Comparison of ENCODE assay signal across 18 cellular contexts in the genomic region with DNA sequence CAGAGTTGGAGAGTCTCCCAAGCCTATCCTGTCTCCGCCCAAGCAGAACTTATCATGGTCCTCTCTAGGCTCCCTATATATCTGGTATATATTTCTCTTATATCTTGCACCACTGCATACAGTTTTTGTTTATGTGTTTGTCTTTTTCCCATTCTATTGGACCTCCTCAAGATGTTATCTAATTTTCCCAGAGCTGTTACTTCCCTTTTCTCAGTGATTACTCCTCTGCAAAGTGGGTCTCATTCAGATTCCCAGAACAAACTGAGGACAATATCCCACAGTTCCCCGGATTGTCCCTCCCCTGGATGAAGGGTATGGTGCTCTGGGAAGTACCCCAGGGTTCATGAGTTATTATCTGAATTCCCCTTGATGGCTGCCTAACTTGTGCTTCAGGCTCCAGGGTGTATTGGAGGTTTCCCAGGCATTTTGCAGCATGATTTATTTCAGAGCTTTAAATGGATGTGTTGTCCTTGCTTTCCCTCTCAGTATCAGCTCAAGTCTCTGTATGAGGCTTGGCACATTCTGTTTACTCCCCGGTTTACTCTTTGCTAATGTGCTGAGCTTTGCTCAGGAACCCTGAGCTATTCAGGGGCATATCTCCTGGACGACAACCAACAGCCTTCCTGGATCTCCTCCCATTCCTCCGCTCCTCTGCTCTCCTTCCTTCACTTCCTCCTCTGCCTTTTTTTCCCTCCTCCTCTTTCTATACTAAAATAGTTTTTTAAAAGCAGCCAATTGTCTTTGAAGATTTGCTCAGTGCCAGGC.
DNase-seq lines count a peak whose midpoint lies in the region; ATAC-seq, FAIRE-seq and TF ChIP-seq lines count a peak whose summit lies in the region.
"Had no signal": no experiment of that assay in that cellular context is flagged by ENCODE, and none has a peak within 500 bp of the region (broad histone marks: within the 10 kb centered on the region; RNA-seq: fewer than 3 reads in every experiment).

No MANE protein-coding gene starts in this region.

- H3K4me2 ChIP-seq in fibroblast of lung (ENCODE audit: extremely low read depth, insufficient read depth, low read length): peak overlapping the region; percentile 9

- H2AFZ ChIP-seq in fibroblast of lung (ENCODE audit: low read length): peak overlapping the region; percentile 47

- H3K36me3 Mint-ChIP-seq in type B pancreatic cell: no peaks in the 10 kb centered on the region
- H3K36me3 Mint-ChIP-seq: activated naive CD4-positive, alpha-beta T cell treated with anti-CD3 and anti-CD28 coated beads, Interleukin-2, amount 10 ng/mL, durations not matched to agents 7 days and 5 days; naive thymus-derived CD8-positive, alpha-beta T cell had no signal

- no peaks in the 10 kb centered on the region for H3K79me2 ChIP-seq in fibroblast of lung (ENCODE audit: control insufficient read depth, insufficient read depth, low read length)

- H3K27ac ChIP-seq in fibroblast of lung (ENCODE audit: insufficient read depth, low read length) (no peak overlapping the region), ascending aorta (no peak overlapping the region)
- H3K27ac ChIP-seq: tibial artery had no signal

- no peak overlapping the region for H3K9ac ChIP-seq in fibroblast of lung (ENCODE audit: insufficient read depth, low read length)

- intact Hi-C loops in Right ventricle myocardium superior (cut with DNase I) (no loop called here), cardiac septum (cut with DNase I) (no loop called here), mucosa of descending colon (cut with DNase I, micrococcal nuclease) (no loop called here), ascending aorta (cut with DNase I) (no loop called here)

- H3K27ac Mint-ChIP-seq in type B pancreatic cell: peak overlapping the region; percentile 1
- H3K27ac Mint-ChIP-seq: activated naive CD4-positive, alpha-beta T cell treated with anti-CD3 and anti-CD28 coated beads, Interleukin-2, amount 10 ng/mL, durations not matched to agents 7 days and 5 days had no signal

- peak; percentile 87 for ATAC-seq in Right ventricle myocardium superior (ENCODE audit: poor library complexity)
- ATAC-seq in mucosa of descending colon: peak; percentile 80
- ATAC-seq: HepG2; naive thymus-derived CD8-positive, alpha-beta T cell had no signal

- H3K4me3 ChIP-seq in fibroblast of lung (replicated peaks in 1 of 4; ENCODE audit: control extremely low read depth in 1 of 4, insufficient read depth in 1 of 4, low read depth in 3 of 4, low read length in 4 of 4) (no peak overlapping the region), mucosa of descending colon (no peak overlapping the region), ascending aorta (no peak overlapping the region)
- H3K4me3 ChIP-seq: tibial artery had no signal

- no peaks in the 10 kb centered on the region for H3K27me3 Mint-ChIP-seq in type B pancreatic cell
- H3K27me3 Mint-ChIP-seq: activated naive CD4-positive, alpha-beta T cell treated with anti-CD3 and anti-CD28 coated beads, Interleukin-2, amount 10 ng/mL, durations not matched to agents 7 days and 5 days had no signal

- DNase-seq in Right ventricle myocardium superior: no peak
- no peak for DNase-seq in cardiac septum (ENCODE audit: low spot score)
- no peak for DNase-seq in fibroblast of lung (ENCODE audit: low read depth in 2 of 2)
- peak in 1 of 3 donors; percentile 38 for DNase-seq in mucosa of descending colon
- no peak for DNase-seq in type B pancreatic cell (ENCODE audit: extremely low spot score, unreplicated experiment)
- DNase-seq in D721Med (ENCODE audit: insufficient read length, low spot score): no peak
- DNase-seq in ascending aorta (ENCODE audit: low spot score in 2 of 2): no peak
- no peak for DNase-seq in DMS53 treated with DMSO at 0.1 percent for 48 hours (lab: John Stamatoyannopoulos, UW; ENCODE audit: unreplicated experiment)
- DNase-seq: activated naive CD4-positive, alpha-beta T cell treated with anti-CD3 and anti-CD28 coated beads, Interleukin-2, amount 10 ng/mL, durations not matched to agents 7 days and 5 days; naive thymus-derived CD8-positive, alpha-beta T cell; NCI-H1417 treated with DMSO at 0.1 percent for 48 hours; NCI-H748 treated with DMSO at 0.1 percent for 48 hours; SHP77; stimulated activated CD4-positive, alpha-beta T cell treated with anti-CD3 and anti-CD28 coated beads, Interleukin-12 subunit alpha, Interleukin-12 subunit beta, amount 100 ng/mL, for 4 hours; tibial artery had no signal

- H3K4me3 Mint-ChIP-seq in type B pancreatic cell: no peak overlapping the region
- H3K4me3 Mint-ChIP-seq: activated naive CD4-positive, alpha-beta T cell treated with anti-CD3 and anti-CD28 coated beads, Interleukin-2, amount 10 ng/mL, durations not matched to agents 7 days and 5 days; naive thymus-derived CD8-positive, alpha-beta T cell had no signal

- no peaks in the 10 kb centered on the region for H4K20me1 ChIP-seq in fibroblast of lung (ENCODE audit: control insufficient read depth, extremely low read depth, insufficient read depth, low read length)

- H3K36me3 ChIP-seq in fibroblast of lung (ENCODE audit: control insufficient read depth, insufficient read depth, low read length) (no peaks in the 10 kb centered on the region), mucosa of descending colon (ENCODE audit: low read depth) (no peaks in the 10 kb centered on the region), ascending aorta (no peaks in the 10 kb centered on the region)
- H3K36me3 ChIP-seq: tibial artery had no signal

- H3K4me1 Mint-ChIP-seq in type B pancreatic cell (ENCODE audit: unreplicated experiment): peaks cover 11% of the 10 kb centered on the region
- H3K4me1 Mint-ChIP-seq: activated naive CD4-positive, alpha-beta T cell treated with anti-CD3 and anti-CD28 coated beads, Interleukin-2, amount 10 ng/mL, durations not matched to agents 7 days and 5 days; naive thymus-derived CD8-positive, alpha-beta T cell had no signal

- H3K27me3 ChIP-seq in fibroblast of lung (ENCODE audit: control insufficient read depth, insufficient read depth, low read length) (no peaks in the 10 kb centered on the region), ascending aorta (no peaks in the 10 kb centered on the region)
- H3K27me3 ChIP-seq: tibial artery had no signal

- peaks cover 4% of the 10 kb centered on the region for H3K4me1 ChIP-seq in fibroblast of lung (ENCODE audit: control insufficient read depth, extremely low read depth, insufficient read depth, low read length)
- H3K4me1 ChIP-seq in mucosa of descending colon (ENCODE audit: low read depth): peaks cover 15% of the 10 kb centered on the region
- H3K4me1 ChIP-seq in ascending aorta: peaks cover 0 to 4% of the 10 kb centered on the region in 2 donors

- H3K9me3 Mint-ChIP-seq in type B pancreatic cell: no peaks in the 10 kb centered on the region
- H3K9me3 Mint-ChIP-seq: activated naive CD4-positive, alpha-beta T cell treated with anti-CD3 and anti-CD28 coated beads, Interleukin-2, amount 10 ng/mL, durations not matched to agents 7 days and 5 days; naive thymus-derived CD8-positive, alpha-beta T cell had no signal

- TF ChIP-seq CTCF in fibroblast of lung (conservative IDR thresholded peaks at IDR 0.05 in 1 of 2, IDR thresholded peaks at IDR 0.05 in 1 of 2; ENCODE audit: low read depth in 1 of 2, low read length in 2 of 2): no peak
- TF ChIP-seq CTCF in mucosa of descending colon (IDR thresholded peaks at IDR 0.05): no peak
- TF ChIP-seq CTCF in type B pancreatic cell (conservative IDR thresholded peaks at IDR 0.05): no peak
- TF ChIP-seq CTCF in D721Med (IDR thresholded peaks at IDR 0.05; ENCODE audit: insufficient read depth, missing control alignments): no peak
- TF ChIP-seq CTCF in ascending aorta (IDR thresholded peaks at IDR 0.05): no peak

- no peaks in the 10 kb centered on the region for H3K9me3 ChIP-seq in fibroblast of lung (ENCODE audit: control insufficient read depth, insufficient read depth, low read depth, low read length)
- no peaks in the 10 kb centered on the region for H3K9me3 ChIP-seq in mucosa of descending colon
- H3K9me3 ChIP-seq in ascending aorta: no peaks in the 10 kb centered on the region
- H3K9me3 ChIP-seq: tibial artery had no signal

- no peak for FAIRE-seq in D721Med (lab: Jason Lieb, UNC)
- FAIRE-seq: colon, HepG2, TTC549 had no signal
